ENCODE assay signal across 28 cellular contexts in genomic region chr14:94445003-94445402, GRCh38. TPM values are rescaled to one million over a fixed set of nuclear protein-coding genes. Genes with fewer than 3 reads are reported as not detected.
A peak's percentile ranks its signal among the peaks of the same experiment; 100 is the strongest.
DNase-seq lines count a peak whose midpoint lies in the region; ATAC-seq and TF ChIP-seq lines count a peak whose summit lies in the region.
"Had no signal": no experiment of that assay in that cellular context is flagged by ENCODE, and none has a peak within 500 bp of the region (broad histone marks: within the 10 kb centered on the region; RNA-seq: fewer than 3 reads in every experiment).

No MANE protein-coding gene starts in this region.

- TF ChIP-seq POLR2A in esophagus muscularis mucosa (IDR thresholded peaks at IDR 0.05; ENCODE audit: low read depth) (no peak), heart left ventricle (IDR thresholded peaks at IDR 0.05) (no peak)

- no peak overlapping the region for H3K27ac ChIP-seq in GM23338 (ENCODE audit: low read depth)
- no peak overlapping the region for H3K27ac ChIP-seq in esophagus muscularis mucosa (replicated peaks in 1 of 4)
- H3K27ac ChIP-seq in heart left ventricle: no peak overlapping the region
- H3K27ac ChIP-seq: BLaER1 had no signal

- no peak overlapping the region for H3K27ac Mint-ChIP-seq in GM23338
- no peak overlapping the region for H3K27ac Mint-ChIP-seq in osteocyte (ENCODE audit: unreplicated experiment)
- H3K27ac Mint-ChIP-seq: CD4-positive, alpha-beta memory T cell; CD4-positive, CD25-positive, alpha-beta regulatory T cell; CD8-positive, alpha-beta memory T cell had no signal

- H3K36me3 Mint-ChIP-seq in GM23338 (ENCODE audit: low read depth): no peaks in the 10 kb centered on the region
- no peaks in the 10 kb centered on the region for H3K36me3 Mint-ChIP-seq in osteocyte (ENCODE audit: unreplicated experiment)
- H3K36me3 Mint-ChIP-seq: CD14-positive monocyte; CD4-positive, alpha-beta memory T cell; CD4-positive, CD25-positive, alpha-beta regulatory T cell; CD8-positive, alpha-beta memory T cell had no signal

- H3K9me3 ChIP-seq in esophagus muscularis mucosa (no peaks in the 10 kb centered on the region), heart left ventricle (no peaks in the 10 kb centered on the region)
- H3K9me3 ChIP-seq: BE2C, BLaER1 had no signal

- H3K9me3 Mint-ChIP-seq in GM23338 (no peaks in the 10 kb centered on the region; the same call in 2 of the 3 replicates), osteocyte (ENCODE audit: unreplicated experiment) (no peaks in the 10 kb centered on the region)

- H3K4me1 Mint-ChIP-seq in GM23338 (peaks cover 4% of the 10 kb centered on the region), osteocyte (ENCODE audit: unreplicated experiment) (no peaks in the 10 kb centered on the region)
- H3K4me1 Mint-ChIP-seq: CD14-positive monocyte; CD4-positive, CD25-positive, alpha-beta regulatory T cell; CD8-positive, alpha-beta memory T cell had no signal

- intact Hi-C loops in esophagus muscularis mucosa (cut with DNase I) (no loop called here), heart left ventricle (cut with DNase I) (no loop called here)

- no peaks in the 10 kb centered on the region for H4K20me1 ChIP-seq in GM23338 (replicated peaks; ENCODE audit: insufficient read depth)
- H4K20me1 ChIP-seq: BLaER1 had no signal

- H3K4me3 ChIP-seq in GM23338 (no peak overlapping the region), esophagus muscularis mucosa (no peak overlapping the region), heart left ventricle (no peak overlapping the region)
- H3K4me3 ChIP-seq: BLaER1, GM12878 had no signal

- H3K4me3 Mint-ChIP-seq in GM23338 (no peak overlapping the region), osteocyte (ENCODE audit: unreplicated experiment) (no peak overlapping the region)
- H3K4me3 Mint-ChIP-seq: CD14-positive monocyte; CD4-positive, alpha-beta memory T cell; CD4-positive, CD25-positive, alpha-beta regulatory T cell; CD8-positive, alpha-beta memory T cell had no signal

- TF ChIP-seq EP300 in esophagus muscularis mucosa (IDR thresholded peaks at IDR 0.05): no peak

- no peak overlapping the region for H2AFZ ChIP-seq in GM23338

- no peaks in the 10 kb centered on the region for H3F3A ChIP-seq in GM23338 (replicated peaks; ENCODE audit: low read depth)

- H3K9me2 ChIP-seq in GM23338 (ENCODE audit: insufficient read depth): peaks cover 33% of the 10 kb centered on the region

- DNase-seq in GM23338 (ENCODE audit: low spot score) (no peak), esophagus muscularis mucosa (ENCODE audit: extremely low spot score) (peak; percentile 88), osteocyte (ENCODE audit: extremely low spot score, unreplicated experiment) (peak; percentile 59), heart left ventricle (no peak)
- DNase-seq: 8988T; ACHN; BE2C; C1 segment of cervical spinal cord; CD4-positive, alpha-beta memory T cell; CD4-positive, CD25-positive, alpha-beta regulatory T cell; CD8-positive, alpha-beta memory T cell; COR-L47; DMS 273 treated with DMSO at 0.1 percent for 48 hours; DMS153; DMS53; DMS79; DND-41; EL; GDM1 had no signal

- H3K27me3 ChIP-seq in GM23338 (ENCODE audit: insufficient read depth) (no peaks in the 10 kb centered on the region), esophagus muscularis mucosa (peaks cover 0 to 36% (median 0%) of the 10 kb centered on the region in 4 donors), heart left ventricle (peaks cover 0 to 15% (median 1%) of the 10 kb centered on the region in 9 donors)
- H3K27me3 ChIP-seq: BE2C, BLaER1 had no signal

- H3K27me3 Mint-ChIP-seq in GM23338 (ENCODE audit: insufficient read depth, low read depth, poor library complexity) (peaks cover 6% of the 10 kb centered on the region), osteocyte (ENCODE audit: unreplicated experiment) (peaks cover 10% of the 10 kb centered on the region)
- H3K27me3 Mint-ChIP-seq: CD4-positive, CD25-positive, alpha-beta regulatory T cell had no signal

- H3K4me1 ChIP-seq in GM23338 (ENCODE audit: insufficient read depth) (peaks cover 5% of the 10 kb centered on the region), esophagus muscularis mucosa (peaks cover 0 to 6% (median 3%) of the 10 kb centered on the region in 4 donors), heart left ventricle (no peaks in the 10 kb centered on the region)
- H3K4me1 ChIP-seq: BE2C had no signal

- 77% methylated on average over 1 of the region's 1 CpG for WGBS in esophagus muscularis mucosa
- 65 to 72% (median 70%) methylated on average over 1 of the region's 1 CpG for WGBS in heart left ventricle, 4 donors

- ATAC-seq in GM23338: no peak
- ATAC-seq in GM21390 (IDR thresholded peaks at IDR 0.05; ENCODE audit: unreplicated experiment): no peak
- no peak for ATAC-seq in HG03354 (IDR thresholded peaks at IDR 0.05; ENCODE audit: poor library complexity, severe bottlenecking, unreplicated experiment)
- no peak for ATAC-seq in heart left ventricle
- ATAC-seq: GM12878 had no signal

- TF ChIP-seq CTCF in GM23338 (conservative IDR thresholded peaks at IDR 0.05; ENCODE audit: low read depth in 2 of 2) (no peak), esophagus muscularis mucosa (IDR thresholded peaks at IDR 0.05) (no peak), osteocyte (IDR thresholded peaks at IDR 0.05) (no peak), heart left ventricle (IDR thresholded peaks at IDR 0.05) (no peak)

- H3K36me3 ChIP-seq in GM23338 (ENCODE audit: insufficient read depth) (no peaks in the 10 kb centered on the region; the same call in 1 of the 2 replicates), esophagus muscularis mucosa (no peaks in the 10 kb centered on the region), heart left ventricle (no peaks in the 10 kb centered on the region)
- H3K36me3 ChIP-seq: BE2C, BLaER1 had no signal

- no peaks in the 10 kb centered on the region for H3K79me2 ChIP-seq in GM23338 (replicated peaks; ENCODE audit: insufficient read depth)

- no peak overlapping the region for H3K4me2 ChIP-seq in GM23338
- H3K4me2 ChIP-seq: BLaER1 had no signal

TF ChIP-seq in GM23338, 12 proteins besides CTCF, POLR2A, EP300 and RAD21 (continues in another document):
- 0 out of 2 replicates have a peak, but pooled peaks have one; percentile 53 for TF ChIP-seq ZNF331 (CRISPR knock-in tag; IDR thresholded peaks at IDR 0.05; ENCODE audit: low read depth)

RNA-seq across cellular contexts. Expression of gene SERPINA11, which starts 7.6 kb away (rescaled TPM):
- 0.14 TPM in 1 of 2 replicates, not detected in the other for total RNA-seq in GM23338 (2014; rRNA removed; shearing (Covaris generic))
- polyA plus RNA-seq in GM23338 (2016; fragmentation: Nextera tagmentation; extraction: Ambion mirVana) (0.13 TPM in 1 of 2 replicates, not detected in the other), heart left ventricle (not detected)
- total RNA-seq in esophagus muscularis mucosa (not detected), osteocyte (not detected in 2 replicates), heart left ventricle (not detected)
- total RNA-seq: A673; CD4-positive, alpha-beta memory T cell; CD4-positive, CD25-positive, alpha-beta regulatory T cell; CD8-positive, alpha-beta memory T cell; Daoy; G401; GM12878 had no signal
- polyA plus RNA-seq: AG04450; CD14-positive monocyte; CD4-positive, alpha-beta memory T cell; CD4-positive, CD25-positive, alpha-beta regulatory T cell; CD8-positive, alpha-beta memory T cell had no signal

RNA-seq across cellular contexts. Expression of gene SERPINA9, which starts 31.0 kb away (rescaled TPM):
- not detected in 2 replicates for total RNA-seq in GM23338 (2014; rRNA removed; shearing (Covaris generic))
- polyA plus RNA-seq in GM23338 (2016; fragmentation: Nextera tagmentation; extraction: Ambion mirVana): not detected in 2 replicates
- total RNA-seq in esophagus muscularis mucosa: not detected
- total RNA-seq in osteocyte: not detected in 2 replicates
- not detected for total RNA-seq in heart left ventricle
- not detected for polyA plus RNA-seq in heart left ventricle
- total RNA-seq: A673; CD4-positive, alpha-beta memory T cell; CD4-positive, CD25-positive, alpha-beta regulatory T cell; CD8-positive, alpha-beta memory T cell; G401; GM12878 had no signal
- polyA plus RNA-seq: CD14-positive monocyte; CD4-positive, alpha-beta memory T cell; CD4-positive, CD25-positive, alpha-beta regulatory T cell; CD8-positive, alpha-beta memory T cell had no signal

RNA-seq across cellular contexts. Expression of gene SERPINA1, which starts 56.6 kb away (rescaled TPM):
- not detected in 2 replicates for total RNA-seq in GM23338 (2014; rRNA removed; shearing (Covaris generic))
- not detected in 2 replicates for polyA plus RNA-seq in GM23338 (2016; fragmentation: Nextera tagmentation; extraction: Ambion mirVana)
- 10 to 100 TPM in 1 of 4 donors, 1 to 10 TPM in 3; 1.7 to 20.2 (median 2.2) TPM for total RNA-seq in esophagus muscularis mucosa
- total RNA-seq in osteocyte: not detected in 2 replicates
- 10 to 100 TPM in 2 of 9 donors, 1 to 10 TPM in 7; 1.7 to 53.4 (median 4.4) TPM for total RNA-seq in heart left ventricle
- polyA plus RNA-seq in heart left ventricle: 1 to 10 TPM in 1 of 2 donors, under 1 TPM in 1; 0.99 to 8.7 TPM
- total RNA-seq: A673; CD4-positive, CD25-positive, alpha-beta regulatory T cell; G401 had no signal
- polyA plus RNA-seq: CD4-positive, alpha-beta memory T cell; CD8-positive, alpha-beta memory T cell had no signal

Comparison
In these comparisons a context has a peak if more than half of its experiments do, and no peak if none do; other contexts are left out.
1. DNase-seq: peak in esophagus muscularis mucosa (single experiment) and osteocyte (single experiment); none in GM23338 (single experiment) and heart left ventricle (0 of 5).